10 cellular contexts compared by ENCODE assay signal in the genomic region with DNA sequence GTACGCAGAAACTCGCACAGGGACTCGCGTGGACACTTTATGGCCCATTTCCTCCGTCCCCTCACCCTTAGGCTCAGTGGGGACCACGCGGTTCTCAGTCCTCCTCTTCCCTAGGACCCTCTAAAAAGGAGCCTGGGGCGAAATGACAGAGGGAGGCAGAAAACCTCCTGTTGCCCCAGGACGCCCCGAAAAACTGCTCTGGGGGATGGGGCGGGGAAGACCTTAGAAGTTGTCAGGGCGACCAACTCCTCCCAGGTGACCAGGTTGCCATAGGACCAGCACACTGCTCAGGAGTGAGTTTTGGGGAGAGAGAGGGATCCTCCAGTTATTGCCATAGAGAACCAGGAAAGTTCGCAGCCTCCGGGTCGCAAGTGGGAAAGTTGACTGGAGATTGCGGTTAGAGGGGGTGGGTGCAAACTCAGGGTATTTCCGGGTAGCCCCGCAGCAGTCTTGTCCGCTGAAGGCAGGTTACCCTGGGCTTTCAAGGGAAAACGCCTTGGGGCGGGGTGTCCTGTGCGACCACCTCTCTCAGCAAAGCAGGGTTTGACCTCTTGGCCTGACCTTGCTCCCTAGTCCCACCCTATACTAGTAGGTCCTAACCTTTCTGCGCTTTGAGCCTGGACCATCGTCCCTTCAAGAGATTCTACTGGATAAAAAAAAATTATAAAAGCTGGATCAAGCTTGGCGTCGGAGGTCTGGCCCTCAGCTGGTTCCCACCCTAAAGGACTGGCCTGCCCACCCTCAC. TPM values are rescaled to one million over a fixed set of nuclear protein-coding genes. Genes with fewer than 3 reads are reported as not detected.
DNase-seq lines count a peak whose midpoint lies in the region; ATAC-seq, FAIRE-seq and TF ChIP-seq lines count a peak whose summit lies in the region.
"Had no signal": no experiment of that assay in that cellular context is flagged by ENCODE, and none has a peak within 500 bp of the region (broad histone marks: within the 10 kb centered on the region; RNA-seq: fewer than 3 reads in every experiment).

No MANE protein-coding gene starts in this region.

- ATAC-seq in gastrocnemius medialis (no peak), GM19023 (IDR thresholded peaks at IDR 0.05; ENCODE audit: unreplicated experiment) (no peak), HG03460 (IDR thresholded peaks at IDR 0.05; ENCODE audit: unreplicated experiment) (no peak)

- DNase-seq in fibroblast of lung (ENCODE audit: low read depth in 2 of 2) (no peak), gastrocnemius medialis (no peak), H54 (ENCODE audit: insufficient read length, low spot score) (no peak), NCI-H82 (lab: John Stamatoyannopoulos, UW) (no peak)
- DNase-seq: stimulated activated naive CD4-positive, alpha-beta T cell treated with Interleukin-2 at 50 U/mL for 16 hours had no signal

- no peak for FAIRE-seq in H54 (lab: Jason Lieb, UNC)

- H2AFZ ChIP-seq in OCI-LY3 (ENCODE audit: low read depth, low read length) (peak overlapping the region; percentile 77; the same call in 1 of the 2 replicates), fibroblast of lung (ENCODE audit: low read length) (no peak overlapping the region)

- TF ChIP-seq CTCF in OCI-LY3 (IDR thresholded peaks at IDR 0.05; ENCODE audit: low read depth, low read length) (no peak), fibroblast of lung (conservative IDR thresholded peaks at IDR 0.05 in 1 of 2, IDR thresholded peaks at IDR 0.05 in 1 of 2; ENCODE audit: low read depth in 1 of 2, low read length in 2 of 2) (no peak), gastrocnemius medialis (IDR thresholded peaks at IDR 0.05 in 4 of 5, conservative IDR thresholded peaks at IDR 0.05 in 1 of 5) (no peak)

- H3K79me2 ChIP-seq in OCI-LY3 (ENCODE audit: low read length) (no peaks in the 10 kb centered on the region), fibroblast of lung (ENCODE audit: control insufficient read depth, insufficient read depth, low read length) (no peaks in the 10 kb centered on the region)

- H3K9ac ChIP-seq in OCI-LY3 (ENCODE audit: low read length) (peak overlapping the region; percentile 67), fibroblast of lung (ENCODE audit: insufficient read depth, low read length) (no peak overlapping the region)

- H4K20me1 ChIP-seq in OCI-LY3 (ENCODE audit: insufficient read depth, low read length) (no peaks in the 10 kb centered on the region), fibroblast of lung (ENCODE audit: control insufficient read depth, extremely low read depth, insufficient read depth, low read length) (no peaks in the 10 kb centered on the region)

- H3K27me3 ChIP-seq in OCI-LY3 (ENCODE audit: low read depth, low read length) (no peaks in the 10 kb centered on the region; the same call in 1 of the 2 replicates), fibroblast of lung (ENCODE audit: control insufficient read depth, insufficient read depth, low read length) (peaks cover 85% of the 10 kb centered on the region), gastrocnemius medialis (peaks cover 94 to 98% (median 98%) of the 10 kb centered on the region in 3 donors)

- intact Hi-C loops in gastrocnemius medialis (cut with DNase I; ENCODE audit: low total_unique reads): no loop called here

- no peaks in the 10 kb centered on the region for H3K4me1 ChIP-seq in OCI-LY3 (ENCODE audit: low read length)
- peaks cover 4% of the 10 kb centered on the region for H3K4me1 ChIP-seq in fibroblast of lung (ENCODE audit: control insufficient read depth, extremely low read depth, insufficient read depth, low read length)
- peaks cover 18 to 26% of the 10 kb centered on the region in 2 donors for H3K4me1 ChIP-seq in gastrocnemius medialis

- no peaks in the 10 kb centered on the region for H3K36me3 ChIP-seq in OCI-LY3 (replicated peaks; ENCODE audit: low read depth, low read length)
- no peaks in the 10 kb centered on the region for H3K36me3 ChIP-seq in fibroblast of lung (ENCODE audit: control insufficient read depth, insufficient read depth, low read length)
- H3K36me3 ChIP-seq in gastrocnemius medialis: no peaks in the 10 kb centered on the region

- H3K4me2 ChIP-seq in OCI-LY3 (ENCODE audit: low read length) (peak overlapping the region; percentile 75), fibroblast of lung (ENCODE audit: extremely low read depth, insufficient read depth, low read length) (peak overlapping the region; percentile 56)

- H3K27ac ChIP-seq in OCI-LY3 (ENCODE audit: low read length) (no peak overlapping the region), fibroblast of lung (ENCODE audit: insufficient read depth, low read length) (no peak overlapping the region), gastrocnemius medialis (peak overlapping the region in 2 of 4 donors; percentile 66 to 68)

- TF ChIP-seq POLR2A in gastrocnemius medialis (IDR thresholded peaks at IDR 0.05): no peak
- TF ChIP-seq POLR2A in H54 (IDR thresholded peaks at IDR 0.05; ENCODE audit: low read depth, low read length): no peak

- in situ Hi-C loops in gastrocnemius medialis (cut with MboI; ENCODE audit: low sequenced_read_pairs in 4 of 4): loop anchor here in 3 of 4 donors (10.0 to 25.0 kb wide), 3 partner anchors 244 to 256 kb away; no protein-coding TSS in a partner anchor

- no peaks in the 10 kb centered on the region for H3K9me3 ChIP-seq in OCI-LY3 (ENCODE audit: insufficient read depth, low read length)
- no peaks in the 10 kb centered on the region for H3K9me3 ChIP-seq in fibroblast of lung (ENCODE audit: control insufficient read depth, insufficient read depth, low read depth, low read length)
- no peaks in the 10 kb centered on the region for H3K9me3 ChIP-seq in gastrocnemius medialis

- H3K4me3 ChIP-seq in GM08714 (ENCODE audit: low read length) (peak overlapping the region; percentile 60; the same call in 1 of the 2 replicates), OCI-LY3 (ENCODE audit: low read length) (peak overlapping the region; percentile 78), fibroblast of lung (replicated peaks in 1 of 4; ENCODE audit: control extremely low read depth in 1 of 4, insufficient read depth in 1 of 4, low read depth in 3 of 4, low read length in 4 of 4) (peak overlapping the region in 3 of 4 experiments; percentile 46 to 61 (median 48)), gastrocnemius medialis (peak overlapping the region; percentile 65 to 83 (median 70))

RNA-seq across cellular contexts. Expression of gene PAX3, which starts 7.8 kb away (rescaled TPM):
- total RNA-seq in fibroblast of lung (not detected in 2 replicates), gastrocnemius medialis (1 to 10 TPM; 2.7 to 4.5 (median 3.6) TPM)
- not detected in 2 replicates for polyA plus RNA-seq in fibroblast of lung
- polyA plus RNA-seq in fibroblast of lung (2012): not detected in 2 replicates
- not detected in 2 replicates for polyA minus RNA-seq in fibroblast of lung (ENCODE audit: low replicate concordance)
- total RNA-seq: kidney epithelial cell had no signal
